8 cellular contexts compared by ENCODE assay signal in the genomic region with DNA sequence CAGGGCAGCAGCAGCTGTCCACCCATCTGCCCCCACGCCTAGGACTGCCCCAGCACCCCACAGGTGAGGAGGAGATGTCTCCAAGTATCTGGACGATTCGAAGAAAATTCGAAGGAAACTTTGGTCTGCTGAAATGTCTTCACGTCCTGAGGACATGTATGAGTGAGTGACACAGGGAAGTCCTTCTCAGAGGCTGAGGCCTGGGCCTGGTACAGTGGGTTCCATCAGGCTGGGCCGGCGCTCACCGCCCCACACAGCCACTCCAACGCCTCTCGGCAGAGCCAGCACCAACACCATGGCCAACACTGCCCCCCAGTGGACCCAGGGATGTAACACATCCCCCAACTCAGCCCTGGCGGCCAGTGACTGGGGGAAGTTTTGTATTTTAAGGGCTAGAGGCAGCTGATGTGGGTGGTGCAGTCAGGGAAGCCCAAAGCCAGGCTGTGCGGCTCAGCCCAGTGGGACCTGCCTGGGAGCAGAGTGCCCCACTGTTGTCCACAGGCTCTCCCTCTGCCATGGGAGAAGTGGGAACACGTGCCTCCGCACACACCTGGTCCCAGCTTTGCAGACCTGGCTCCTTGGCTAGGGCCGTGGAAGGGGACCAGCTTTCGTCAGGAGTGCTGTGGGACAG. TPM values are rescaled to one million over a fixed set of nuclear protein-coding genes. Genes with fewer than 3 reads are reported as not detected.
A peak's percentile ranks its signal among the peaks of the same experiment; 100 is the strongest.
DNase-seq lines count a peak whose midpoint lies in the region; ATAC-seq and TF ChIP-seq lines count a peak whose summit lies in the region.

No MANE protein-coding gene starts in this region.

- H3K36me3 ChIP-seq in BLaER1 (0 out of 2 replicates have a peak, but pooled peaks cover 3% of the 10 kb centered on the region), liver (ENCODE audit: control insufficient read depth in 4 of 4, insufficient read depth in 3 of 4, low read depth in 1 of 4, low read length in 3 of 4) (no peaks in the 10 kb centered on the region)

- no peaks in the 10 kb centered on the region for H3K9me3 Mint-ChIP-seq in activated CD4-positive, alpha-beta T cell treated with anti-CD3 and anti-CD28 coated beads for 36 hours (ENCODE audit: low read depth)

- H4K20me1 ChIP-seq in BLaER1: no peaks in the 10 kb centered on the region

- intact Hi-C loops in activated CD4-positive, alpha-beta T cell treated with anti-CD3 and anti-CD28 coated beads for 36 hours (cut with DNase I, micrococcal nuclease): loop anchor here (1.0 to 5.0 kb wide), 4 partner anchors 47 to 193 kb away; partner anchors contain the start of genes FASN (in 1 of the 2) and NOTUM (in 1 of the 2)

- H3K27me3 ChIP-seq in BLaER1 (no peaks in the 10 kb centered on the region), liver (ENCODE audit: control insufficient read depth in 4 of 4, insufficient read depth in 4 of 4, low read length in 3 of 4) (no peaks in the 10 kb centered on the region)

- no peaks in the 10 kb centered on the region for H3K36me3 Mint-ChIP-seq in activated CD4-positive, alpha-beta T cell treated with anti-CD3 and anti-CD28 coated beads for 36 hours (ENCODE audit: low read depth)

- H3K4me3 ChIP-seq in BLaER1 (no peak overlapping the region), choroid plexus epithelial cell (ENCODE audit: low read depth, low read length) (no peak overlapping the region), liver (ENCODE audit: low read depth in 1 of 3, low read length in 3 of 3) (no peak overlapping the region)

- POLR2A ChIA-PET in activated CD4-positive, alpha-beta T cell treated with anti-CD3 and anti-CD28 coated beads for 36 hours (lab: Charles Lee): no interaction called here

- peak; percentile 20 for DNase-seq in GOT3 (lab: John Stamatoyannopoulos, UW)
- peak; percentile 77 for DNase-seq in NCI-H2227 treated with DMSO at 0.1 percent for 48 hours (lab: John Stamatoyannopoulos, UW)
- peak; percentile 91 for DNase-seq in activated CD4-positive, alpha-beta T cell treated with anti-CD3 and anti-CD28 coated beads for 36 hours
- peak; percentile 78 for DNase-seq in choroid plexus epithelial cell (ENCODE audit: low read depth)
- peak; percentile 63 to 76 (median 70) for DNase-seq in stimulated activated CD4-positive, alpha-beta T cell treated with anti-CD3 and anti-CD28 coated beads, TNF-alpha, amount 100 ng/mL, for 24 hours (ENCODE audit: low read depth in 3 of 3)

- peak overlapping the region; percentile 34; the same call in 1 of the 2 replicates for H3K4me2 ChIP-seq in BLaER1

- peaks cover 7% of the 10 kb centered on the region for H3K4me1 Mint-ChIP-seq in activated CD4-positive, alpha-beta T cell treated with anti-CD3 and anti-CD28 coated beads for 36 hours

- H3K27me3 Mint-ChIP-seq in activated CD4-positive, alpha-beta T cell treated with anti-CD3 and anti-CD28 coated beads for 36 hours: no peaks in the 10 kb centered on the region

- H3K9ac ChIP-seq in BLaER1 (no peak overlapping the region), liver (ENCODE audit: low read depth in 1 of 2, low read length in 2 of 2) (no peak overlapping the region)

- no peak overlapping the region for H3K4me3 Mint-ChIP-seq in activated CD4-positive, alpha-beta T cell treated with anti-CD3 and anti-CD28 coated beads for 36 hours

- peak; percentile 98 for ATAC-seq in activated CD4-positive, alpha-beta T cell treated with anti-CD3 and anti-CD28 coated beads for 36 hours
- no peak for ATAC-seq in GM19324 (IDR thresholded peaks at IDR 0.05; ENCODE audit: low FRiP score, unreplicated experiment)

- CTCF ChIA-PET in activated CD4-positive, alpha-beta T cell treated with anti-CD3 and anti-CD28 coated beads for 36 hours (lab: Charles Lee): interaction anchor here (0.6 to 5.6 kb wide), 8 partner anchors 9 to 123 kb away, joined by 3 to 35 read pairs (median 4); partner anchors contain the start of gene RAC3

- 43% methylated on average over 16 of the region's 16 CpGs for WGBS in liver

- peak; percentile 98 to 100 for TF ChIP-seq RAD21 in liver (IDR thresholded peaks at IDR 0.05)

- H3K27ac ChIP-seq in BLaER1: no peak overlapping the region
- H3K27ac ChIP-seq in liver (ENCODE audit: low read depth in 1 of 2, low read length in 2 of 2): peak overlapping the region; percentile 47

- H3K9me3 ChIP-seq in BLaER1 (no peaks in the 10 kb centered on the region), liver (ENCODE audit: control insufficient read depth in 4 of 4, low read length in 3 of 4) (no peaks in the 10 kb centered on the region)

- TF ChIP-seq CTCF in choroid plexus epithelial cell (conservative IDR thresholded peaks at IDR 0.05; ENCODE audit: low read depth, low read length) (peak; percentile 92), liver (IDR thresholded peaks at IDR 0.05; ENCODE audit: low read depth, low read length, missing input control) (peak; percentile 96)

- no peak overlapping the region for H3K27ac Mint-ChIP-seq in activated CD4-positive, alpha-beta T cell treated with anti-CD3 and anti-CD28 coated beads for 36 hours

- H3K4me1 ChIP-seq in BLaER1 (peaks cover 54% of the 10 kb centered on the region), liver (ENCODE audit: control insufficient read depth in 4 of 4, insufficient read depth in 4 of 4, low read length in 3 of 4) (peaks cover 3 to 33% (median 23%) of the 10 kb centered on the region in 4 donors)

TF ChIP-seq in liver, 16 proteins besides CTCF, POLR2A, EP300 and RAD21:
- TF ChIP-seq, protein P1, sequence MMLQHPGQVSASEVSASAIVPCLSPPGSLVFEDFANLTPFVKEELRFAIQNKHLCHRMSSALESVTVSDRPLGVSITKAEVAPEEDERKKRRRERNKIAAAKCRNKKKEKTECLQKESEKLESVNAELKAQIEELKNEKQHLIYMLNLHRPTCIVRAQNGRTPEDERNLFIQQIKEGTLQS (IDR thresholded peaks at IDR 0.05): no peak
- TF ChIP-seq YY1 (IDR thresholded peaks at IDR 0.05) (no peak), NR2F2 (IDR thresholded peaks at IDR 0.05) (no peak), EGR1 (IDR thresholded peaks at IDR 0.05; ENCODE audit: low read depth in 2 of 2) (no peak), GABPA (IDR thresholded peaks at IDR 0.05 in 1 of 2, conservative IDR thresholded peaks at IDR 0.05 in 1 of 2) (no peak), TAF1 (conservative IDR thresholded peaks at IDR 0.05) (no peak), SP1 (IDR thresholded peaks at IDR 0.05) (peak; percentile 21), FOXA2 (IDR thresholded peaks at IDR 0.05) (no peak), ZBTB33 (IDR thresholded peaks at IDR 0.05) (no peak), JUND (IDR thresholded peaks at IDR 0.05) (no peak), RXRA (IDR thresholded peaks at IDR 0.05) (peak in 1 of 2 donors; percentile 41)
- TF ChIP-seq, protein P2, sequence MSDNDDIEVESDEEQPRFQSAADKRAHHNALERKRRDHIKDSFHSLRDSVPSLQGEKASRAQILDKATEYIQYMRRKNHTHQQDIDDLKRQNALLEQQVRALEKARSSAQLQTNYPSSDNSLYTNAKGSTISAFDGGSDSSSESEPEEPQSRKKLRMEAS (IDR thresholded peaks at IDR 0.05): no peak

RNA-seq across cellular contexts. Expression of gene FASN, which starts 55.8 kb away (rescaled TPM):
- total RNA-seq in activated CD4-positive, alpha-beta T cell treated with anti-CD3 and anti-CD28 coated beads for 36 hours: 100 to 1,000 TPM; 239 to 259 TPM
- 100 to 1,000 TPM; 184 to 229 TPM for total RNA-seq in liver
- 10 to 100 TPM; 53.1 to 75.3 TPM for polyA plus RNA-seq in liver

RNA-seq across cellular contexts. Expression of gene CCDC57, which starts 58.8 kb away (rescaled TPM):
- total RNA-seq in activated CD4-positive, alpha-beta T cell treated with anti-CD3 and anti-CD28 coated beads for 36 hours: 10 to 100 TPM; 41.6 to 43.8 TPM
- total RNA-seq in liver: 10 to 100 TPM in 1 of 2 donors, 1 to 10 TPM in 1; 5.4 to 13.6 TPM
- 10 to 100 TPM in 1 of 2 donors, 1 to 10 TPM in 1; 9.8 to 19.1 TPM for polyA plus RNA-seq in liver

Comparison
In these comparisons a context has a peak if more than half of its experiments do, and no peak if none do; other contexts are left out.
1. DNase-seq: peak in every context shown above with its lines; median percentile 91 in activated CD4-positive, alpha-beta T cell treated with anti-CD3 and anti-CD28 coated beads for 36 hours; 78 in choroid plexus epithelial cell; 77 in NCI-H2227 treated with DMSO at 0.1 percent for 48 hours; 70 in stimulated activated CD4-positive, alpha-beta T cell treated with anti-CD3 and anti-CD28 coated beads, TNF-alpha, amount 100 ng/mL, for 24 hours; 20 in GOT3.